ENCODE assay signal across 24 cellular contexts in the genomic region with DNA sequence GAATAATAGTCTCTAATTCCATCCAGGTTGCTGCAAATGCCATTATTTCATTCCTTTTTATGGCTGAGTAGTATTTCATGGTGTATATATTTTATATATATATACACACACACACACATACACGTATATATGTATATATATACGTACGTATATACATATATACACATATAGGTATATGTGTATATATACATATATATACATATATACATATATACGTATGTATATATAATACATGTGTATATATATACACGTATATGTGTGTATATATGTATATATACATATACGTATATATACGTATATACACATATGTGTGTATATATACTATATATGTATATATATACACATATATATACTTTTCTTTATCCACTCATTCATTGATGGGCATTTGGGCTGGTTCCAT. TPM values are rescaled to one million over a fixed set of nuclear protein-coding genes. Genes with fewer than 3 reads are reported as not detected.
"Had no signal": no experiment of that assay in that cellular context is flagged by ENCODE, and none has a peak within 500 bp of the region (broad histone marks: within the 10 kb centered on the region; RNA-seq: fewer than 3 reads in every experiment).

No MANE protein-coding gene starts in this region.

- H3K9me3 ChIP-seq: MG63, SK-N-SH had no signal

- H3K4me3 ChIP-seq: MG63 had no signal

- DNase-seq: IMR-90, MG63, NCI-H1092, NCI-H1105 treated with DMSO at 0.1 percent for 48 hours, NCI-H1417 treated with DMSO at 0.1 percent for 48 hours, NCI-H146, NCI-H1694 treated with DMSO at 0.1 percent for 48 hours, NCI-H1930, NCI-H2081, NCI-H2107, NCI-H2227 treated with DMSO at 0.1 percent for 48 hours, NCI-H524, NCI-H526 treated with DMSO at 0.1 percent for 48 hours, NCI-H774, SHP77, SK-N-SH, SW 1271 had no signal

- ATAC-seq: HepG2 had no signal

- H3K27ac ChIP-seq: KMS-11, RWPE1 had no signal

- H3K27me3 ChIP-seq: MG63 had no signal

- FAIRE-seq: HepG2 had no signal

- H3K36me3 ChIP-seq: MG63 had no signal

RNA-seq across cellular contexts. Expression of a gene that starts 13.7 kb away (rescaled TPM):
- total RNA-seq: HepG2, HT1080, IMR-90, LHCN-M2, NCI-H460, SK-MEL-5 had no signal
- polyA plus RNA-seq: HepG2, IMR-90, SK-N-SH had no signal
